22 cellular contexts compared by ENCODE assay signal in genomic region chr5:76617675-76618074, GRCh38. TPM values are rescaled to one million over a fixed set of nuclear protein-coding genes. Genes with fewer than 3 reads are reported as not detected.
DNase-seq lines count a peak whose midpoint lies in the region; ATAC-seq, FAIRE-seq and TF ChIP-seq lines count a peak whose summit lies in the region.
"Had no signal": no experiment of that assay in that cellular context is flagged by ENCODE, and none has a peak within 500 bp of the region (broad histone marks: within the 10 kb centered on the region; RNA-seq: fewer than 3 reads in every experiment).

No MANE protein-coding gene starts in this region.

- H3K4me1 ChIP-seq in astrocyte (ENCODE audit: insufficient read depth, low read length) (peaks cover 15% of the 10 kb centered on the region), heart left ventricle (no peaks in the 10 kb centered on the region)
- H3K4me1 ChIP-seq: transverse colon had no signal

- peak overlapping the region; percentile 24 for H3K4me3 Mint-ChIP-seq in astrocyte (ENCODE audit: unreplicated experiment)
- H3K4me3 Mint-ChIP-seq: activated naive CD8-positive, alpha-beta T cell treated with anti-CD3 and anti-CD28 coated beads for 36 hours; activated T-cell treated with anti-CD3 and anti-CD28 coated beads, Interleukin-2, amount 50 U/mL, for 72 hours; nephron had no signal

- peak overlapping the region; percentile 65 for H3K27ac ChIP-seq in astrocyte (ENCODE audit: low read depth, low read length)
- no peak overlapping the region for H3K27ac ChIP-seq in heart left ventricle
- H3K27ac ChIP-seq: PC-9, transverse colon had no signal

- DNase-seq in A172 (ENCODE audit: low spot score) = peak; percentile 69
- peak; percentile 62 for DNase-seq in HS-27A (ENCODE audit: low read depth)
- DNase-seq in astrocyte (ENCODE audit: low read depth) = peak; percentile 92
- DNase-seq in glomerular visceral epithelial cell (ENCODE audit: extremely low spot score) = peak; percentile 65
- no peak for DNase-seq in heart left ventricle
- DNase-seq: ACHN; activated naive CD8-positive, alpha-beta T cell treated with anti-CD3 and anti-CD28 coated beads for 36 hours; activated T-cell treated with anti-CD3 and anti-CD28 coated beads, Interleukin-2, amount 50 U/mL, for 72 hours; GDM1; mesendoderm; NCI-H2029 treated with DMSO at 0.1 percent for 48 hours; NCI-H526 treated with DMSO at 0.1 percent for 48 hours; PC-9; stimulated activated naive CD4-positive, alpha-beta T cell; transverse colon had no signal

- peak overlapping the region; percentile 31 for H3K4me2 ChIP-seq in astrocyte (ENCODE audit: low read length)
- H3K4me2 ChIP-seq: PC-9 had no signal

- no peaks in the 10 kb centered on the region for H3K27me3 Mint-ChIP-seq in astrocyte (ENCODE audit: low read depth, unreplicated experiment)
- H3K27me3 Mint-ChIP-seq: activated naive CD8-positive, alpha-beta T cell treated with anti-CD3 and anti-CD28 coated beads for 36 hours had no signal

- peaks cover 5% of the 10 kb centered on the region for H3K36me3 Mint-ChIP-seq in astrocyte (ENCODE audit: low read depth, unreplicated experiment)

- peaks cover 5% of the 10 kb centered on the region for H3K9me3 Mint-ChIP-seq in astrocyte (ENCODE audit: unreplicated experiment)
- H3K9me3 Mint-ChIP-seq: activated naive CD8-positive, alpha-beta T cell treated with anti-CD3 and anti-CD28 coated beads for 36 hours; activated T-cell treated with anti-CD3 and anti-CD28 coated beads, Interleukin-2, amount 50 U/mL, for 72 hours; nephron had no signal

- H3K27ac Mint-ChIP-seq in astrocyte (ENCODE audit: unreplicated experiment) = peak overlapping the region; percentile 70
- H3K27ac Mint-ChIP-seq: activated naive CD8-positive, alpha-beta T cell treated with anti-CD3 and anti-CD28 coated beads for 36 hours; activated T-cell treated with anti-CD3 and anti-CD28 coated beads, Interleukin-2, amount 50 U/mL, for 72 hours; nephron had no signal

- no peak for TF ChIP-seq POLR2A in heart left ventricle (IDR thresholded peaks at IDR 0.05)

- peaks cover 9% of the 10 kb centered on the region for H3K79me2 ChIP-seq in astrocyte (ENCODE audit: insufficient read depth, low read length)

- 68 to 81% (median 77%) methylated on average over 4 of the region's 4 CpGs for WGBS in heart left ventricle, 4 donors

- H3K4me1 Mint-ChIP-seq in astrocyte (ENCODE audit: low read depth, unreplicated experiment) = peaks cover 19% of the 10 kb centered on the region

- no peak overlapping the region for H3K9ac ChIP-seq in astrocyte (ENCODE audit: low read length)

- H4K20me1 ChIP-seq in astrocyte (ENCODE audit: insufficient read depth, low read length) = no peaks in the 10 kb centered on the region

- no peak for ATAC-seq in heart left ventricle
- no peak for ATAC-seq in HG02678 (IDR thresholded peaks at IDR 0.05; ENCODE audit: unreplicated experiment)
- ATAC-seq in HG03520 (IDR thresholded peaks at IDR 0.05; ENCODE audit: unreplicated experiment) = no peak
- no peak for ATAC-seq in HG03196 (IDR thresholded peaks at IDR 0.05; ENCODE audit: unreplicated experiment)
- ATAC-seq: activated T-cell treated with anti-CD3 and anti-CD28 coated beads, Interleukin-2, amount 50 U/mL, for 72 hours; HCT116 had no signal

- H3K27me3 ChIP-seq in astrocyte (ENCODE audit: insufficient read depth, low read length) (no peaks in the 10 kb centered on the region), heart left ventricle (no peaks in the 10 kb centered on the region)
- H3K27me3 ChIP-seq: transverse colon had no signal

- H3K9me3 ChIP-seq in astrocyte (ENCODE audit: insufficient read depth, low read depth, low read length) = no peaks in the 10 kb centered on the region
- H3K9me3 ChIP-seq in heart left ventricle = no peaks in the 10 kb centered on the region
- H3K9me3 ChIP-seq: transverse colon had no signal

- TF ChIP-seq CTCF in astrocyte (IDR thresholded peaks at IDR 0.05; ENCODE audit: insufficient read depth, low read depth, low read length) (no peak), heart left ventricle (IDR thresholded peaks at IDR 0.05) (no peak)

- H3K4me3 ChIP-seq in astrocyte (ENCODE audit: insufficient read depth, low read depth, low read length) (no peak overlapping the region), heart left ventricle (no peak overlapping the region)
- H3K4me3 ChIP-seq: PC-9, transverse colon had no signal

- H3K36me3 ChIP-seq in astrocyte (ENCODE audit: insufficient read depth, low read length) (no peaks in the 10 kb centered on the region), heart left ventricle (peaks cover 0 to 16% (median 0%) of the 10 kb centered on the region in 9 donors)
- H3K36me3 ChIP-seq: transverse colon had no signal

- no peak overlapping the region for H2AFZ ChIP-seq in astrocyte (ENCODE audit: low read depth, low read length)
- H2AFZ ChIP-seq: PC-9 had no signal

- FAIRE-seq in astrocyte (lab: Jason Lieb, UNC) = peak; percentile 78
- FAIRE-seq: endometrium, TTC549 had no signal

- intact Hi-C loops in heart left ventricle (cut with DNase I) = no loop called here

RNA-seq across cellular contexts. Expression of gene F2RL2, which starts 5.5 kb away (rescaled TPM):
- 0.59 and 0.79 TPM in 2 replicates for total RNA-seq in A172 (2014; rRNA removed; shearing (Covaris generic))
- total RNA-seq in astrocyte (23.4 and 26.0 TPM in 2 replicates), heart left ventricle (1 to 10 TPM in 3 of 9 donors, under 1 TPM in 6; 0.16 to 1.7 (median 0.77) TPM)
- under 1 TPM; 0.08 to 0.42 TPM for polyA plus RNA-seq in heart left ventricle
- total RNA-seq: activated naive CD8-positive, alpha-beta T cell treated with anti-CD3 and anti-CD28 coated beads for 36 hours; activated T-cell treated with anti-CD3 and anti-CD28 coated beads, Interleukin-2, amount 50 U/mL, for 72 hours had no signal

Comparison
In these comparisons a context has a peak if more than half of its experiments do, and no peak if none do; other contexts are left out.
1. DNase-seq: peak in A172 (single experiment), HS-27A (single experiment), astrocyte (single experiment) and glomerular visceral epithelial cell (single experiment); none in heart left ventricle (0 of 5).